Comparison of ENCODE assay signal across 8 cellular contexts in the genomic region with DNA sequence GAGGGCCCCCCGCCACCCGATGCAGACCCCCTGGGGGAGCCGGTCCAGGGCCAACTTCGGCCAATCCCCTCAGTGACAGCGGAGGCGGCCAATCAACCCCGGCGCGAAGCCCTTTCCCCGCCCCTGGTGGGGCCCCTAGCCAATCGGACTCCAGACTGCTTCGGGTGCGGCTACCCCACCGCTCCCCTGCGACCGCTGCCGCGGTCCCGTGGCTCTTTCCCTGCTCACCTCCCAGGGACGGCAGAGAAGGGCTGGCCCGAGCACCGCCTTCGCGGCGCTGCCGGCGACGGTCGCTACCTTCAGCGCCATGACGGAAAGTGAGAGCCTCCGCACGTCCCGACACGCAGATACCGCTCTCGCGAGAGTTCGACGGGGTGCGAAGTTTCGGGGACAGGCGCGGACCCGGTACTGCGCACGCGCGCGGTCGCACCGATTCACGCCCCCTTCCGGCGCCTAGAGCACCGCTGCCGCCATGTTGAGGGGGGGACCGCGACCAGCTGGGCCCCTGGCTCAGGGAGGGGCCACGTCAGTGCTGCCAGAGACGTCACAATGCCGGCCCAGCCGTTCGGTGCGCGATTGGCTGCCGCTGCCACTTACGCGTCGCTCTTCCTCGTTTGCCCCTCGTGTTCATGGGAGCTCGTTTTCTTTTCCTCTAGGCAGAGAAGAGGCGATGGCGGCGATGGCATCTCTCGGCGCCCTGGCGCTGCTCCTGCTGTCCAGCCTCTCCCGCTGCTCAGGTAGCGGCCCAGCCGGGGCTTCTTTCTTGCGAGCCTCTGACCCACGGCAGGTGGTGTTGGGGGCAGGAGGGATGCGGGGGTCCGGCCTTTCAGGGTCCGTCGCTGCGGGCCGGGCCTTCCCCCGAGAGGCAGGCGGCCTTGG. TPM values are rescaled to one million over a fixed set of nuclear protein-coding genes. Genes with fewer than 3 reads are reported as not detected.
DNase-seq lines count a peak whose midpoint lies in the region; ATAC-seq, FAIRE-seq and TF ChIP-seq lines count a peak whose summit lies in the region.

A gene (minus strand): TSS at position 358 of the 879 bp plus-strand sequence. CDS start 49 bp downstream, at position 309.
A gene (plus strand): TSS at position 651 of the 879 bp plus-strand sequence. CDS start 20 bp downstream, at position 671.

- POLR2A ChIA-PET in OCI-LY7 (lab: Charles Lee), result interaction anchor here (0.6 to 1.2 kb wide), 5 partner anchors 111 to 301 kb away, joined by 3 to 4 read pairs (median 3); no protein-coding TSS in a partner anchor

- CTCF ChIA-PET in OCI-LY7 (lab: Charles Lee; ENCODE audit: unreplicated experiment), result no interaction called here

- H4K20me1 ChIP-seq in OCI-LY7 (ENCODE audit: insufficient read depth, low read length), result no peaks in the 10 kb centered on the region

- H2AFZ ChIP-seq in OCI-LY7 (ENCODE audit: low read length), result peak within 1 kb of the TSS; percentile 75; the same call in 1 of the 2 replicates

- H3K9me3 ChIP-seq in OCI-LY7 (ENCODE audit: low read length), result no peaks in the 10 kb centered on the region

- FAIRE-seq in D721Med (lab: Jason Lieb, UNC), result peak; percentile 38

- DNase-seq in D721Med (ENCODE audit: insufficient read length, low spot score) (peak; percentile 96), HuH-7.5 (ENCODE audit: low spot score) (peak; percentile 96), OCI-LY7 (ENCODE audit: low spot score) (peak; percentile 94), activated T-cell treated with anti-CD3 and anti-CD28 coated beads for 24 hours (ENCODE audit: low read depth) (peak; percentile 86), epidermal melanocyte (ENCODE audit: insufficient read length, low spot score) (peak; percentile 96), middle frontal gyrus (ENCODE audit: extremely low spot score, low spot score) (peak; percentile 83)
- DNase-seq in stimulated activated CD8-positive, alpha-beta memory T cell treated with anti-CD3 and anti-CD28 coated beads, Interleukin-2, amount 100 ng/mL, for 48 hours (ENCODE audit: low read depth in 2 of 2), result peak; percentile 84

- intact Hi-C loops in OCI-LY7 (cut with micrococcal nuclease; ENCODE audit: unreplicated experiment), result loop anchor here (1.0 to 5.0 kb wide), 2 partner anchors 131 to 173 kb away; no protein-coding TSS in a partner anchor

- H3K27ac ChIP-seq in OCI-LY7 (ENCODE audit: low read depth, low read length, poor library complexity, severe bottlenecking), result peak within 1 kb of the TSS; percentile 66

- H3K36me3 ChIP-seq in OCI-LY7 (ENCODE audit: insufficient read depth, low read length), result peaks cover 41% of the 10 kb centered on the region

- TF ChIP-seq CTCF in D721Med (IDR thresholded peaks at IDR 0.05; ENCODE audit: insufficient read depth, missing control alignments) (peak; percentile 4), OCI-LY7 (conservative IDR thresholded peaks at IDR 0.05; ENCODE audit: low read length) (no peak)

- BruUV-seq in OCI-LY7 (replicated peaks; lab: Mats Ljungman, UMichigan), result no TSS peak

- no peaks in the 10 kb centered on the region for H3K9me2 ChIP-seq in OCI-LY7 (ENCODE audit: insufficient read depth, low read length)

- H3K4me2 ChIP-seq in OCI-LY7 (ENCODE audit: low read length), result peak within 1 kb of the TSS; percentile 97

- H3K4me1 ChIP-seq in OCI-LY7 (ENCODE audit: insufficient read depth, low read length, poor library complexity, severe bottlenecking), result peaks cover 14% of the 10 kb centered on the region

- peak; percentile 82 for ATAC-seq in GM21526 (IDR thresholded peaks at IDR 0.05; ENCODE audit: low FRiP score, unreplicated experiment)

- peak within 1 kb of the TSS; percentile 100 for H3K4me3 ChIP-seq in OCI-LY7 (ENCODE audit: low read depth, low read length, poor library complexity, severe bottlenecking)

- peaks cover 32% of the 10 kb centered on the region for H3K79me2 ChIP-seq in OCI-LY7 (ENCODE audit: insufficient read depth, low read depth, low read length)

RNA-seq across cellular contexts. Expression of the first gene that starts in this region (rescaled TPM):
- total RNA-seq in OCI-LY7 (2014; rRNA removed; shearing (Covaris generic)), result 52.5 and 53.2 TPM in 2 replicates
- total RNA-seq in OCI-LY7 (2022), result 47.5 and 51.8 TPM in 2 replicates

RNA-seq across cellular contexts. Expression of the second gene that starts in this region (rescaled TPM):
- 121 and 165 TPM in 2 replicates for total RNA-seq in OCI-LY7 (2014; rRNA removed; shearing (Covaris generic))
- 156 and 186 TPM in 2 replicates for total RNA-seq in OCI-LY7 (2022)

Comparison
In these comparisons a context has a peak if more than half of its experiments do, and no peak if none do; other contexts are left out.
1. Peak in every context shown above with its lines: DNase-seq, ATAC-seq, H3K4me3 ChIP-seq and H3K27ac ChIP-seq.